In the genomic region with DNA sequence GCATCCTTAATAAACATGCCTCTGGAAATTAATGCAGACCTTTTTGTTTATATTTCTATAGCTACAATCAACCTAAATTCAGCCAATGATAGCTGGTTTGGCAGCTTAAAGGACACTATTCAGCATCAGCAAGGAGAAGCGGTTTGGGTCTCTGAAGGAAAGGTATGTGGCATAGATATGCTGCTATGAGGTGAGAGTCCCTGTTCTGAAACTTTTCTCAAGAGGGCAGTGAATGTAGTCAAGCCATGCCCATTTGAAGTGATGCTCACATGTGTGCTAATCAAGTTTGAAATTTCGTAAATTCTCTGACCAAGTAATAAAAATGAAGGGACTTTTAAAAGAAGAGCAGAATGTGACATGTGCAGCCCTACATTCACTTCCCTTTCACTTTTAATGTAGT, we compare ENCODE assay signal across 40 cellular contexts.
"Had no signal": no experiment of that assay in that cellular context is flagged by ENCODE, and none has a peak within 500 bp of the region (broad histone marks: within the 10 kb centered on the region; RNA-seq: fewer than 3 reads in every experiment).

No MANE protein-coding gene starts in this region.

- ATAC-seq: activated naive CD4-positive, alpha-beta T cell treated with anti-CD3 and anti-CD28 coated beads, Interleukin-2, amount 50 U/mL, for 72 hours; activated naive CD8-positive, alpha-beta T cell treated with anti-CD3 and anti-CD28 coated beads, Interleukin-2, amount 50 U/mL, for 24 hours; activated T-cell treated with anti-CD3 and anti-CD28 coated beads, Interleukin-2, amount 50 U/mL, for 4 hours; activated T-cell treated with anti-CD3 and anti-CD28 coated beads, Interleukin-2, amount 50 U/mL, for 72 hours; activated T-helper 17 cell treated with anti-CD3 and anti-CD28 coated beads, Interleukin-2, amount 50 U/mL, for 72 hours; body of pancreas had no signal

- H3K4me3 Mint-ChIP-seq: activated naive CD4-positive, alpha-beta T cell treated with anti-CD3 and anti-CD28 coated beads for 36 hours; activated naive CD4-positive, alpha-beta T cell treated with anti-CD3 and anti-CD28 coated beads, Interleukin-2, amount 10 ng/mL, durations not matched to agents 7 days and 5 days; activated naive CD4-positive, alpha-beta T cell treated with anti-CD3 and anti-CD28 coated beads, Interleukin-2, amount 50 U/mL, for 24 hours; activated naive CD8-positive, alpha-beta T cell; activated naive CD8-positive, alpha-beta T cell treated with anti-CD3 and anti-CD28 coated beads for 36 hours; activated naive CD8-positive, alpha-beta T cell treated with anti-CD3 and anti-CD28 coated beads, Interleukin-2, amount 10 ng/mL, durations not matched to agents 7 days and 5 days; activated naive CD8-positive, alpha-beta T cell treated with anti-CD3 and anti-CD28 coated beads, Interleukin-2, amount 50 U/mL, for 24 hours; activated T-cell treated with anti-CD3 and anti-CD28 coated beads, Interleukin-2, amount 50 U/mL, for 24 hours; activated T-cell treated with anti-CD3 and anti-CD28 coated beads, Interleukin-2, amount 50 U/mL, for 4 hours; activated T-cell treated with anti-CD3 and anti-CD28 coated beads, Interleukin-2, amount 50 U/mL, for 72 hours; activated T-helper 1 cell treated with anti-CD3 and anti-CD28 coated beads, Interleukin-12 subunit alpha, Interleukin-12 subunit beta, Interleukin-2, Interleukin-4 antibody, amounts not matched to agents 30 ng/mL and 10 ng/mL and 1 ng/mL, durations not matched to agents 14 hours and 24 hours and 36 hours; activated T-helper 17 cell treated with anti-CD3 and anti-CD28 coated beads, Interleukin-2, amount 50 U/mL, for 72 hours; brain; central memory CD8-positive, alpha-beta T cell had no signal

- H3K9me3 Mint-ChIP-seq: activated naive CD4-positive, alpha-beta T cell treated with anti-CD3 and anti-CD28 coated beads for 36 hours; activated naive CD4-positive, alpha-beta T cell treated with anti-CD3 and anti-CD28 coated beads, Interleukin-2, amount 10 ng/mL, durations not matched to agents 7 days and 5 days; activated naive CD4-positive, alpha-beta T cell treated with anti-CD3 and anti-CD28 coated beads, Interleukin-2, amount 50 U/mL, for 24 hours; activated naive CD4-positive, alpha-beta T cell treated with anti-CD3 and anti-CD28 coated beads, Interleukin-2, amount 50 U/mL, for 72 hours; activated naive CD8-positive, alpha-beta T cell treated with anti-CD3 and anti-CD28 coated beads for 36 hours; activated naive CD8-positive, alpha-beta T cell treated with anti-CD3 and anti-CD28 coated beads, Interleukin-2, amount 10 ng/mL, durations not matched to agents 7 days and 5 days; activated naive CD8-positive, alpha-beta T cell treated with anti-CD3 and anti-CD28 coated beads, Interleukin-2, amount 50 U/mL, for 24 hours; activated T-cell treated with anti-CD3 and anti-CD28 coated beads, Interleukin-2, amount 50 U/mL, for 24 hours; activated T-cell treated with anti-CD3 and anti-CD28 coated beads, Interleukin-2, amount 50 U/mL, for 72 hours; activated T-helper 1 cell treated with anti-CD3 and anti-CD28 coated beads, Interleukin-12 subunit alpha, Interleukin-12 subunit beta, Interleukin-2, Interleukin-4 antibody, amounts not matched to agents 30 ng/mL and 10 ng/mL and 1 ng/mL, durations not matched to agents 14 hours and 24 hours and 36 hours; activated T-helper 17 cell treated with anti-CD3 and anti-CD28 coated beads, Interleukin-2, amount 50 U/mL, for 72 hours; activated T-helper 2 cell treated with anti-CD3 and anti-CD28 coated beads, Interferon-gamma antibody, Interleukin-2, Interleukin-4, amounts not matched to agents 10 μg/mL and 5 μg/mL and 100 μg/mL, durations not matched to agents 14 hours and 24 hours and 36 hours; central memory CD8-positive, alpha-beta T cell had no signal

- H3K27ac Mint-ChIP-seq: activated naive CD4-positive, alpha-beta T cell treated with anti-CD3 and anti-CD28 coated beads for 36 hours; activated naive CD4-positive, alpha-beta T cell treated with anti-CD3 and anti-CD28 coated beads, Interleukin-2, amount 10 ng/mL, durations not matched to agents 7 days and 5 days; activated naive CD4-positive, alpha-beta T cell treated with anti-CD3 and anti-CD28 coated beads, Interleukin-2, amount 50 U/mL, for 24 hours; activated naive CD4-positive, alpha-beta T cell treated with anti-CD3 and anti-CD28 coated beads, Interleukin-2, amount 50 U/mL, for 72 hours; activated naive CD8-positive, alpha-beta T cell; activated naive CD8-positive, alpha-beta T cell treated with anti-CD3 and anti-CD28 coated beads for 36 hours; activated naive CD8-positive, alpha-beta T cell treated with anti-CD3 and anti-CD28 coated beads, Interleukin-2, amount 10 ng/mL, durations not matched to agents 7 days and 5 days; activated naive CD8-positive, alpha-beta T cell treated with anti-CD3 and anti-CD28 coated beads, Interleukin-2, amount 50 U/mL, for 24 hours; activated T-cell treated with anti-CD3 and anti-CD28 coated beads, Interleukin-2, amount 50 U/mL, for 24 hours; activated T-cell treated with anti-CD3 and anti-CD28 coated beads, Interleukin-2, amount 50 U/mL, for 72 hours; activated T-helper 1 cell treated with anti-CD3 and anti-CD28 coated beads, Interleukin-12 subunit alpha, Interleukin-12 subunit beta, Interleukin-2, Interleukin-4 antibody, amounts not matched to agents 30 ng/mL and 10 ng/mL and 1 ng/mL, durations not matched to agents 14 hours and 24 hours and 36 hours; activated T-helper 17 cell treated with anti-CD3 and anti-CD28 coated beads, Interleukin-2, amount 50 U/mL, for 72 hours; activated T-helper 2 cell treated with anti-CD3 and anti-CD28 coated beads, Interferon-gamma antibody, Interleukin-2, Interleukin-4, amounts not matched to agents 10 μg/mL and 5 μg/mL and 100 μg/mL, durations not matched to agents 14 hours and 24 hours and 36 hours; brain had no signal

- DNase-seq: activated effector memory CD4-positive, alpha-beta T cell treated with anti-CD3 and anti-CD28 coated beads, Interleukin-2, amount 50 U/mL, for 16 hours; activated effector memory CD4-positive, alpha-beta T cell treated with Interleukin-2 at 50 U/mL for 16 hours; activated gamma-delta T cell; activated gamma-delta T cell treated with Interleukin-2 at 50 U/mL for 16 hours; activated naive CD4-positive, alpha-beta T cell; activated naive CD4-positive, alpha-beta T cell treated with anti-CD3 and anti-CD28 coated beads for 36 hours; activated naive CD4-positive, alpha-beta T cell treated with anti-CD3 and anti-CD28 coated beads, Interleukin-2, amount 10 ng/mL, durations not matched to agents 7 days and 5 days; activated naive CD4-positive, alpha-beta T cell treated with anti-CD3 and anti-CD28 coated beads, Interleukin-2, amount 50 U/mL, for 16 hours; activated naive CD4-positive, alpha-beta T cell treated with Interleukin-2 at 50 U/mL for 16 hours; activated naive CD8-positive, alpha-beta T cell treated with anti-CD3 and anti-CD28 coated beads for 36 hours; activated naive CD8-positive, alpha-beta T cell treated with anti-CD3 and anti-CD28 coated beads, Interleukin-2, amount 10 ng/mL, durations not matched to agents 7 days and 5 days; activated naive CD8-positive, alpha-beta T cell treated with anti-CD3 and anti-CD28 coated beads, Interleukin-2, amount 50 U/mL, for 24 hours; activated T-cell treated with anti-CD3 and anti-CD28 coated beads, Interleukin-2, amount 50 U/mL, for 1 hour; activated T-cell treated with anti-CD3 and anti-CD28 coated beads, Interleukin-2, amount 50 U/mL, for 24 hours; activated T-cell treated with anti-CD3 and anti-CD28 coated beads, Interleukin-2, amount 50 U/mL, for 4 hours; activated T-cell treated with anti-CD3 and anti-CD28 coated beads, Interleukin-2, amount 50 U/mL, for 48 hours; activated T-cell treated with anti-CD3 and anti-CD28 coated beads, Interleukin-2, amount 50 U/mL, for 72 hours; adrenal gland; amniotic stem cell; amygdala; anterior cingulate cortex; aorta; body of pancreas; brain microvascular endothelial cell; caudate nucleus; central memory CD4-positive, alpha-beta T cell; cerebellar nuclear complex had no signal

- H3K4me1 Mint-ChIP-seq: activated naive CD4-positive, alpha-beta T cell treated with anti-CD3 and anti-CD28 coated beads, Interleukin-2, amount 10 ng/mL, durations not matched to agents 7 days and 5 days; activated naive CD4-positive, alpha-beta T cell treated with anti-CD3 and anti-CD28 coated beads, Interleukin-2, amount 50 U/mL, for 24 hours; activated naive CD8-positive, alpha-beta T cell treated with anti-CD3 and anti-CD28 coated beads for 36 hours; activated naive CD8-positive, alpha-beta T cell treated with anti-CD3 and anti-CD28 coated beads, Interleukin-2, amount 10 ng/mL, durations not matched to agents 7 days and 5 days; activated naive CD8-positive, alpha-beta T cell treated with anti-CD3 and anti-CD28 coated beads, Interleukin-2, amount 50 U/mL, for 24 hours; activated T-helper 17 cell treated with anti-CD3 and anti-CD28 coated beads, Interleukin-2, amount 50 U/mL, for 72 hours; brain; central memory CD8-positive, alpha-beta T cell had no signal

- H3K27ac ChIP-seq: adrenal gland, ascending aorta, body of pancreas, brain microvascular endothelial cell, breast epithelium, cardiac muscle cell had no signal

- H3K27me3 ChIP-seq: adrenal gland, ascending aorta, body of pancreas, brain microvascular endothelial cell, breast epithelium, cardiac muscle cell had no signal

- H3K4me3 ChIP-seq: adrenal gland, ascending aorta, body of pancreas, breast epithelium, cardiac muscle cell had no signal

- FAIRE-seq: astrocyte, bronchial epithelial cell had no signal

- H3K27me3 Mint-ChIP-seq: activated naive CD4-positive, alpha-beta T cell treated with anti-CD3 and anti-CD28 coated beads, Interleukin-2, amount 10 ng/mL, durations not matched to agents 7 days and 5 days; activated naive CD4-positive, alpha-beta T cell treated with anti-CD3 and anti-CD28 coated beads, Interleukin-2, amount 50 U/mL, for 24 hours; activated naive CD8-positive, alpha-beta T cell; activated naive CD8-positive, alpha-beta T cell treated with anti-CD3 and anti-CD28 coated beads for 36 hours; activated naive CD8-positive, alpha-beta T cell treated with anti-CD3 and anti-CD28 coated beads, Interleukin-2, amount 10 ng/mL, durations not matched to agents 7 days and 5 days; activated naive CD8-positive, alpha-beta T cell treated with anti-CD3 and anti-CD28 coated beads, Interleukin-2, amount 50 U/mL, for 24 hours; activated T-cell treated with anti-CD3 and anti-CD28 coated beads, Interleukin-2, amount 50 U/mL, for 24 hours; activated T-helper 17 cell treated with anti-CD3 and anti-CD28 coated beads, Interleukin-2, amount 50 U/mL, for 72 hours; brain; central memory CD8-positive, alpha-beta T cell had no signal

- H3K9me3 ChIP-seq: adrenal gland, ascending aorta, body of pancreas, breast epithelium had no signal

- H3K4me1 ChIP-seq: adrenal gland, ascending aorta, body of pancreas, breast epithelium had no signal

- H3K36me3 Mint-ChIP-seq: activated naive CD8-positive, alpha-beta T cell treated with anti-CD3 and anti-CD28 coated beads for 36 hours; activated naive CD8-positive, alpha-beta T cell treated with anti-CD3 and anti-CD28 coated beads, Interleukin-2, amount 10 ng/mL, durations not matched to agents 7 days and 5 days had no signal
